13 cellular contexts compared by ENCODE assay signal in genomic region chr10:46091080-46091833, GRCh38. TPM values are rescaled to one million over a fixed set of nuclear protein-coding genes. Genes with fewer than 3 reads are reported as not detected.
A peak's percentile ranks its signal among the peaks of the same experiment; 100 is the strongest.
DNase-seq lines count a peak whose midpoint lies in the region; ATAC-seq and TF ChIP-seq lines count a peak whose summit lies in the region.
"Had no signal": no experiment of that assay in that cellular context is flagged by ENCODE, and none has a peak within 500 bp of the region (broad histone marks: within the 10 kb centered on the region; RNA-seq: fewer than 3 reads in every experiment).

No MANE protein-coding gene starts in this region.

- H4K20me1 ChIP-seq in mammary epithelial cell (ENCODE audit: insufficient read depth, low read length) = no peaks in the 10 kb centered on the region

- H2BK12ac ChIP-seq in trophoblast cell (ENCODE audit: low read length) = no peak overlapping the region

- dilution Hi-C loops in mammary epithelial cell (cut with HindIII; ENCODE audit: low sequenced_read_pairs) = no loop called here

- no peak overlapping the region for H2BK120ac ChIP-seq in trophoblast cell (ENCODE audit: insufficient read depth, low read length, poor library complexity)

- no peak for TF ChIP-seq EP300 in esophagus muscularis mucosa (IDR thresholded peaks at IDR 0.05)

- no peak overlapping the region for H4K91ac ChIP-seq in trophoblast cell (ENCODE audit: low read depth, low read length)

- ATAC-seq in activated B cell treated with CpG ODN at 0.5 μM for 24 hours (ENCODE audit: low read depth) (peak; percentile 31), GM19328 (IDR thresholded peaks at IDR 0.05; ENCODE audit: unreplicated experiment) (no peak)

- no peak overlapping the region for H3K14ac ChIP-seq in trophoblast cell (ENCODE audit: low read length)

- H3K4me3 Mint-ChIP-seq in activated B cell treated with CpG ODN at 0.5 μM for 24 hours = peak overlapping the region; percentile 35

- H3K4me3 ChIP-seq in esophagus muscularis mucosa (no peak overlapping the region), mammary epithelial cell (replicated peaks in 1 of 3; ENCODE audit: insufficient read depth in 1 of 3, low read depth in 2 of 3, low read length in 3 of 3) (no peak overlapping the region), trophoblast cell (ENCODE audit: low read depth, low read length) (no peak overlapping the region)

- H3K79me2 ChIP-seq in mammary epithelial cell (ENCODE audit: insufficient read depth, low read length) (no peaks in the 10 kb centered on the region), trophoblast cell (ENCODE audit: control insufficient read depth, insufficient read depth, low read length, poor library complexity) (peaks cover 2% of the 10 kb centered on the region)

- H3K9me3 Mint-ChIP-seq in activated B cell treated with CpG ODN at 0.5 μM for 24 hours = no peaks in the 10 kb centered on the region

- H3K36me3 ChIP-seq in esophagus muscularis mucosa (no peaks in the 10 kb centered on the region), mammary epithelial cell (ENCODE audit: insufficient read depth, low read length) (no peaks in the 10 kb centered on the region), trophoblast cell (ENCODE audit: control insufficient read depth in 1 of 2, insufficient read depth in 2 of 2, low read length in 2 of 2) (no peaks in the 10 kb centered on the region)

- in situ Hi-C loops in mammary epithelial cell (cut with MboI; ENCODE audit: low sequenced_read_pairs in 2 of 2) = no loop called here

- CTCF ChIA-PET in activated B cell treated with CpG ODN at 0.5 μM for 24 hours (lab: Charles Lee) = no interaction called here
- CTCF ChIA-PET in mammary epithelial cell (lab: Charles Lee; ENCODE audit: low non-redundant PET) = no interaction called here

- H3K4me1 ChIP-seq in esophagus muscularis mucosa = no peaks in the 10 kb centered on the region
- H3K4me1 ChIP-seq in mammary epithelial cell (ENCODE audit: insufficient read depth, low read length) = no peaks in the 10 kb centered on the region
- peaks cover 8 to 14% of the 10 kb centered on the region in 2 experiments for H3K4me1 ChIP-seq in trophoblast cell (ENCODE audit: control insufficient read depth in 1 of 2, insufficient read depth in 2 of 2, low read length in 2 of 2)

- intact Hi-C loops in activated B cell treated with CpG ODN at 0.5 μM for 24 hours (cut with micrococcal nuclease) = no loop called here
- intact Hi-C loops in esophagus muscularis mucosa (cut with DNase I) = no loop called here
- intact Hi-C loops in mammary epithelial cell (cut with micrococcal nuclease) = no loop called here

- TF ChIP-seq POLR2A in esophagus muscularis mucosa (IDR thresholded peaks at IDR 0.05; ENCODE audit: low read depth) = no peak

- H3K27me3 Mint-ChIP-seq in activated B cell treated with CpG ODN at 0.5 μM for 24 hours = no peaks in the 10 kb centered on the region

- H4K8ac ChIP-seq in trophoblast cell (ENCODE audit: low read depth, low read length) = no peak overlapping the region

- BruUV-seq in mammary epithelial cell (replicated peaks; lab: Mats Ljungman, UMichigan) = no TSS peak

- H3K4me2 ChIP-seq in mammary epithelial cell (ENCODE audit: insufficient read depth, low read depth, low read length) = no peak overlapping the region
- no peak overlapping the region for H3K4me2 ChIP-seq in trophoblast cell (ENCODE audit: low read length)
- H3K4me2 ChIP-seq: SK-N-SH had no signal

- TF ChIP-seq CTCF in activated B cell treated with CpG ODN at 0.5 μM for 24 hours (IDR thresholded peaks at IDR 0.05) = no peak
- TF ChIP-seq CTCF in esophagus muscularis mucosa (IDR thresholded peaks at IDR 0.05) = no peak
- no peak for TF ChIP-seq CTCF in mammary epithelial cell (conservative IDR thresholded peaks at IDR 0.05 in 1 of 2, IDR thresholded peaks at IDR 0.05 in 1 of 2; ENCODE audit: extremely low read depth in 1 of 2, insufficient read depth in 1 of 2, low read depth in 1 of 2, low read length in 2 of 2)

- H4K12ac ChIP-seq in trophoblast cell (ENCODE audit: low read depth, low read length) = no peak overlapping the region

- H3K9ac ChIP-seq in mammary epithelial cell (ENCODE audit: insufficient read depth, low read length) (no peak overlapping the region), trophoblast cell (ENCODE audit: low read length) (no peak overlapping the region)
- H3K9ac ChIP-seq: SK-N-SH had no signal

- H3K18ac ChIP-seq in trophoblast cell (ENCODE audit: low read length) = no peak overlapping the region

- 81% methylated on average over 7 of the region's 9 CpGs for WGBS in esophagus muscularis mucosa
- 77% methylated on average over 8 of the region's 9 CpGs for WGBS in mammary epithelial cell (ENCODE audit: low coverage, missing lambda C conversion rate)
- WGBS in trophoblast cell (ENCODE audit: extremely low coverage, insufficient coverage, insufficient read length) = no CpG with 5 or more reads among the region's 9 CpGs

- no peak overlapping the region for H2AFZ ChIP-seq in mammary epithelial cell (ENCODE audit: low read depth, low read length)
- no peak overlapping the region for H2AFZ ChIP-seq in trophoblast cell (ENCODE audit: insufficient read depth, low read length, poor library complexity)

- DNase-seq in stimulated activated naive CD4-positive, alpha-beta T cell (lab: John Stamatoyannopoulos, UW) = peak in 5 of 6 experiments; percentile 9 to 37 (median 25)
- no peak for DNase-seq in stimulated activated naive CD4-positive, alpha-beta T cell treated with Interleukin-2 at 50 U/mL for 16 hours (lab: John Stamatoyannopoulos, UW)
- DNase-seq in activated B cell treated with CpG ODN at 0.5 μM for 24 hours = no peak
- DNase-seq in esophagus muscularis mucosa (ENCODE audit: extremely low spot score) = peak; percentile 75
- no peak for DNase-seq in NCI-H2171 treated with DMSO at 0.1 percent for 48 hours (lab: John Stamatoyannopoulos, UW)
- no peak for DNase-seq in mammary epithelial cell
- DNase-seq in trophoblast cell = no peak
- DNase-seq: activated CD4-positive, CD25-positive, alpha-beta regulatory T cell; KG1; NCI-H2081 treated with DMSO at 0.1 percent for 48 hours; SK-N-SH had no signal

- H3K27me3 ChIP-seq in esophagus muscularis mucosa (no peaks in the 10 kb centered on the region), mammary epithelial cell (ENCODE audit: insufficient read depth, low read length) (no peaks in the 10 kb centered on the region), trophoblast cell (ENCODE audit: insufficient read depth, low read length) (no peaks in the 10 kb centered on the region)

- H3K23ac ChIP-seq in trophoblast cell (ENCODE audit: low read length) = no peak overlapping the region

- POLR2A ChIA-PET in activated B cell treated with CpG ODN at 0.5 μM for 24 hours (lab: Charles Lee) = no interaction called here

- no peaks in the 10 kb centered on the region for H3K36me3 Mint-ChIP-seq in activated B cell treated with CpG ODN at 0.5 μM for 24 hours (ENCODE audit: low read depth)

- peaks cover 10% of the 10 kb centered on the region for H3K79me1 ChIP-seq in trophoblast cell (ENCODE audit: low read length)

- H3K27ac ChIP-seq in esophagus muscularis mucosa (replicated peaks in 1 of 4) (no peak overlapping the region), mammary epithelial cell (ENCODE audit: insufficient read depth, low read depth, low read length) (no peak overlapping the region), trophoblast cell (ENCODE audit: low read depth, low read length) (no peak overlapping the region)

- no peaks in the 10 kb centered on the region for H3K9me3 ChIP-seq in esophagus muscularis mucosa
- H3K9me3 ChIP-seq in mammary epithelial cell (replicated peaks; ENCODE audit: insufficient read depth, low read length) = no peaks in the 10 kb centered on the region
- H3K9me3 ChIP-seq in trophoblast cell (ENCODE audit: insufficient read depth, low read depth, low read length) = no peaks in the 10 kb centered on the region
- H3K9me3 ChIP-seq: SK-N-SH had no signal

- no peak overlapping the region for H2AK5ac ChIP-seq in trophoblast cell (ENCODE audit: low read length)

- no peak overlapping the region for H3K4ac ChIP-seq in trophoblast cell (ENCODE audit: low read depth, low read length)

- peaks cover 7% of the 10 kb centered on the region for H3K4me1 Mint-ChIP-seq in activated B cell treated with CpG ODN at 0.5 μM for 24 hours

- H3K27ac Mint-ChIP-seq in activated B cell treated with CpG ODN at 0.5 μM for 24 hours = peak overlapping the region; percentile 66

- H2BK5ac ChIP-seq in trophoblast cell (ENCODE audit: low read depth, low read length, poor library complexity) = no peak overlapping the region

RNA-seq across cellular contexts. Expression of gene MSMB, which starts 45.2 kb away (rescaled TPM):
- total RNA-seq in activated B cell treated with CpG ODN at 0.5 μM for 24 hours = not detected in 2 replicates
- not detected for total RNA-seq in esophagus muscularis mucosa
- not detected for total RNA-seq in mammary epithelial cell
- not detected for polyA plus RNA-seq in mammary epithelial cell
- not detected for polyA minus RNA-seq in mammary epithelial cell
- 0.64 and 1.1 TPM in 2 replicates for polyA plus RNA-seq in trophoblast cell (2013)
- polyA plus RNA-seq: BJ, SK-N-SH had no signal

Comparison
In these comparisons a context has a peak if more than half of its experiments do, and no peak if none do; other contexts are left out.
1. DNase-seq: peak in stimulated activated naive CD4-positive, alpha-beta T cell (5 of 6) and esophagus muscularis mucosa (single experiment); none in stimulated activated naive CD4-positive, alpha-beta T cell treated with Interleukin-2 at 50 U/mL for 16 hours (single experiment), activated B cell treated with CpG ODN at 0.5 μM for 24 hours (single experiment), NCI-H2171 treated with DMSO at 0.1 percent for 48 hours (single experiment), mammary epithelial cell (single experiment) and trophoblast cell (0 of 2).